ENCODE assay signal across 11 cellular contexts in genomic region chr1:119279441-119280415, GRCh38.
DNase-seq lines count a peak whose midpoint lies in the region; ATAC-seq and TF ChIP-seq lines count a peak whose summit lies in the region.
"Had no signal": no experiment of that assay in that cellular context is flagged by ENCODE, and none has a peak within 500 bp of the region (broad histone marks: within the 10 kb centered on the region; RNA-seq: fewer than 3 reads in every experiment).

No MANE protein-coding gene starts in this region.

- H3K4me1 Mint-ChIP-seq in naive thymus-derived CD4-positive, alpha-beta T cell, result peaks cover 0 to 2% (median 0%) of the 10 kb centered on the region in 7 donors

- no peak overlapping the region for H3K27ac Mint-ChIP-seq in naive thymus-derived CD4-positive, alpha-beta T cell
- H3K27ac Mint-ChIP-seq: activated naive CD8-positive, alpha-beta T cell; stimulated activated naive CD8-positive, alpha-beta T cell treated with anti-CD3 and anti-CD28 coated beads, Interleukin-15, Interleukin-2, amounts not matched to agents 100 ng/mL and 50 ng/mL, for 24 hours had no signal

- TF ChIP-seq POLR2A in HCT116 (IDR thresholded peaks at IDR 0.05; ENCODE audit: borderline replicate concordance, extremely low read depth, insufficient read depth, insufficient read length), result no peak

- H3K9me3 ChIP-seq in HCT116 (ENCODE audit: control insufficient read depth in 1 of 2, insufficient read depth in 1 of 2, low read depth in 1 of 2, low read length in 2 of 2), result no peaks in the 10 kb centered on the region
- no peaks in the 10 kb centered on the region for H3K9me3 ChIP-seq in naive thymus-derived CD4-positive, alpha-beta T cell (ENCODE audit: control insufficient read depth in 2 of 3, low read length in 3 of 3)

- intact Hi-C loops in HCT116 (cut with micrococcal nuclease), result loop anchor here (2.0 to 5.0 kb wide), 3 partner anchors 137 to 1202 kb away; partner anchors contain the start of gene WARS2
- intact Hi-C loops in naive thymus-derived CD4-positive, alpha-beta T cell (cut with micrococcal nuclease), result no loop called here

- no peaks in the 10 kb centered on the region for H3K36me3 Mint-ChIP-seq in naive thymus-derived CD4-positive, alpha-beta T cell
- H3K36me3 Mint-ChIP-seq: activated naive CD8-positive, alpha-beta T cell had no signal

- no peak for TF ChIP-seq CTCF in HCT116 (IDR thresholded peaks at IDR 0.05 in 2 of 3, conservative IDR thresholded peaks at IDR 0.05 in 1 of 3; ENCODE audit: borderline replicate concordance in 1 of 3, insufficient read depth in 1 of 3, low read depth in 2 of 3, low read length in 2 of 3)

- BruUV-seq in HCT116 (replicated peaks; lab: Mats Ljungman, UMichigan), result no TSS peak

- peaks cover 10 to 20% of the 10 kb centered on the region in 2 experiments for H3K4me1 ChIP-seq in HCT116 (ENCODE audit: control insufficient read depth in 1 of 2, insufficient read depth in 2 of 2, low read length in 2 of 2)
- H3K4me1 ChIP-seq in naive thymus-derived CD4-positive, alpha-beta T cell (ENCODE audit: control insufficient read depth in 2 of 2, insufficient read depth in 2 of 2, low read length in 2 of 2), result no peaks in the 10 kb centered on the region

- H3K4me2 ChIP-seq in HCT116 (ENCODE audit: low read length), result peak overlapping the region; percentile 73

- H3K27me3 Mint-ChIP-seq in naive thymus-derived CD4-positive, alpha-beta T cell, result peaks cover 3 to 20% (median 5%) of the 10 kb centered on the region in 5 donors
- H3K27me3 Mint-ChIP-seq: activated naive CD8-positive, alpha-beta T cell had no signal

- no peak overlapping the region for H3K4me3 Mint-ChIP-seq in naive thymus-derived CD4-positive, alpha-beta T cell
- H3K4me3 Mint-ChIP-seq: activated naive CD8-positive, alpha-beta T cell; stimulated activated naive CD8-positive, alpha-beta T cell treated with anti-CD3 and anti-CD28 coated beads, Interleukin-15, Interleukin-2, amounts not matched to agents 100 ng/mL and 50 ng/mL, for 24 hours had no signal

- POLR2A ChIA-PET in HCT116 (lab: Charles Lee), result no interaction called here
- POLR2A ChIA-PET in naive thymus-derived CD4-positive, alpha-beta T cell (lab: Charles Lee), result no interaction called here

- no peak overlapping the region for H2AFZ ChIP-seq in HCT116 (ENCODE audit: low read depth, low read length, poor library complexity, severe bottlenecking)

- ATAC-seq in HCT116 (peak; percentile 94), SK-N-SH treated with all-trans-retinoic acid at 6 μM for 48 hours (peak; percentile 95), HG02588 (IDR thresholded peaks at IDR 0.05; ENCODE audit: unreplicated experiment) (no peak)
- ATAC-seq in naive thymus-derived CD4-positive, alpha-beta T cell, result no peak

- H3K36me3 ChIP-seq in HCT116 (ENCODE audit: control insufficient read depth in 1 of 2, insufficient read depth in 2 of 2, low read length in 2 of 2), result no peaks in the 10 kb centered on the region
- H3K36me3 ChIP-seq in naive thymus-derived CD4-positive, alpha-beta T cell (ENCODE audit: control insufficient read depth in 2 of 3, insufficient read depth in 3 of 3, low read length in 3 of 3), result no peaks in the 10 kb centered on the region

- no peaks in the 10 kb centered on the region for H3K9me2 ChIP-seq in HCT116 (ENCODE audit: insufficient read depth)

- peak; percentile 71 for DNase-seq in HCT116 (ENCODE audit: low read depth, low spot score)
- DNase-seq in fibroblast of the conjunctiva (ENCODE audit: low read depth), result peak; percentile 63
- peak; percentile 83 for DNase-seq in renal cortical epithelial cell (ENCODE audit: low read depth)
- no peak for DNase-seq in NCI-H1436 (lab: John Stamatoyannopoulos, UW)
- DNase-seq in pons (ENCODE audit: low spot score), result no peak
- DNase-seq in naive thymus-derived CD4-positive, alpha-beta T cell, result no peak
- DNase-seq: NCI-H2107 had no signal

- no peaks in the 10 kb centered on the region for H3K79me2 ChIP-seq in HCT116 (ENCODE audit: insufficient read depth, low read length)

- H3K27ac ChIP-seq in HCT116 (ENCODE audit: low read depth, low read length), result no peak overlapping the region
- no peak overlapping the region for H3K27ac ChIP-seq in naive thymus-derived CD4-positive, alpha-beta T cell (ENCODE audit: low read depth, low read length)

- CTCF ChIA-PET in HCT116 (lab: Charles Lee), result no interaction called here
- CTCF ChIA-PET in naive thymus-derived CD4-positive, alpha-beta T cell (lab: Charles Lee), result no interaction called here

- TF ChIP-seq RAD21 in HCT116 (IDR thresholded peaks at IDR 0.05; ENCODE audit: low read depth), result no peak

- RAD21 ChIA-PET in HCT116 (lab: Charles Lee; ENCODE audit: low non-redundant PET in 1 of 2, low total read pairs in 2 of 2, uncharacterized antibody in 2 of 2, unreplicated experiment in 2 of 2), result no interaction called here

- H3K9ac ChIP-seq in HCT116 (ENCODE audit: low read length), result no peak overlapping the region

- H3K9me3 Mint-ChIP-seq in naive thymus-derived CD4-positive, alpha-beta T cell, result no peaks in the 10 kb centered on the region
- H3K9me3 Mint-ChIP-seq: stimulated activated naive CD8-positive, alpha-beta T cell treated with anti-CD3 and anti-CD28 coated beads, Interleukin-15, Interleukin-2, amounts not matched to agents 100 ng/mL and 50 ng/mL, for 24 hours had no signal

- peak overlapping the region in 1 of 2 experiments; percentile 28; a peak in 2 of 4 replicates for H3K4me3 ChIP-seq in HCT116 (replicated peaks in 1 of 2; ENCODE audit: low read depth in 1 of 2, low read length in 2 of 2)
- H3K4me3 ChIP-seq in naive thymus-derived CD4-positive, alpha-beta T cell (ENCODE audit: low read length), result no peak overlapping the region

- H3K27me3 ChIP-seq in HCT116 (ENCODE audit: insufficient read depth, low read length), result peaks cover 11% of the 10 kb centered on the region; the same call in 1 of the 2 replicates
- no peaks in the 10 kb centered on the region for H3K27me3 ChIP-seq in naive thymus-derived CD4-positive, alpha-beta T cell (ENCODE audit: control insufficient read depth in 2 of 2, insufficient read depth in 2 of 2, low read length in 2 of 2)

- H4K20me1 ChIP-seq in HCT116 (ENCODE audit: insufficient read depth), result no peaks in the 10 kb centered on the region

TF ChIP-seq in HCT116, 20 proteins besides CTCF, POLR2A, EP300 and RAD21 (continues in another document):
- peak; percentile 59; the same call in 1 of the 2 replicates for TF ChIP-seq SRF (IDR thresholded peaks at IDR 0.05; ENCODE audit: low read depth)
- no peak for TF ChIP-seq ZNF274 (IDR thresholded peaks at IDR 0.05; ENCODE audit: low read depth, low read length)
- TF ChIP-seq EZH2phosphoT487 (IDR thresholded peaks at IDR 0.05; ENCODE audit: borderline replicate concordance), result no peak
- TF ChIP-seq, protein P1, sequence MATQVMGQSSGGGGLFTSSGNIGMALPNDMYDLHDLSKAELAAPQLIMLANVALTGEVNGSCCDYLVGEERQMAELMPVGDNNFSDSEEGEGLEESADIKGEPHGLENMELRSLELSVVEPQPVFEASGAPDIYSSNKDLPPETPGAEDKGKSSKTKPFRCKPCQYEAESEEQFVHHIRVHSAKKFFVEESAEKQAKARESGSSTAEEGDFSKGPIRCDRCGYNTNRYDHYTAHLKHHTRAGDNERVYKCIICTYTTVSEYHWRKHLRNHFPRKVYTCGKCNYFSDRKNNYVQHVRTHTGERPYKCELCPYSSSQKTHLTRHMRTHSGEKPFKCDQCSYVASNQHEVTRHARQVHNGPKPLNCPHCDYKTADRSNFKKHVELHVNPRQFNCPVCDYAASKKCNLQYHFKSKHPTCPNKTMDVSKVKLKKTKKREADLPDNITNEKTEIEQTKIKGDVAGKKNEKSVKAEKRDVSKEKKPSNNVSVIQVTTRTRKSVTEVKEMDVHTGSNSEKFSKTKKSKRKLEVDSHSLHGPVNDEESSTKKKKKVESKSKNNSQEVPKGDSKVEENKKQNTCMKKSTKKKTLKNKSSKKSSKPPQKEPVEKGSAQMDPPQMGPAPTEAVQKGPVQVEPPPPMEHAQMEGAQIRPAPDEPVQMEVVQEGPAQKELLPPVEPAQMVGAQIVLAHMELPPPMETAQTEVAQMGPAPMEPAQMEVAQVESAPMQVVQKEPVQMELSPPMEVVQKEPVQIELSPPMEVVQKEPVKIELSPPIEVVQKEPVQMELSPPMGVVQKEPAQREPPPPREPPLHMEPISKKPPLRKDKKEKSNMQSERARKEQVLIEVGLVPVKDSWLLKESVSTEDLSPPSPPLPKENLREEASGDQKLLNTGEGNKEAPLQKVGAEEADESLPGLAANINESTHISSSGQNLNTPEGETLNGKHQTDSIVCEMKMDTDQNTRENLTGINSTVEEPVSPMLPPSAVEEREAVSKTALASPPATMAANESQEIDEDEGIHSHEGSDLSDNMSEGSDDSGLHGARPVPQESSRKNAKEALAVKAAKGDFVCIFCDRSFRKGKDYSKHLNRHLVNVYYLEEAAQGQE (IDR thresholded peaks at IDR 0.05; ENCODE audit: low read depth), result no peak

TF ChIP-seq in SK-N-SH treated with all-trans-retinoic acid at 6 μM for 48 hours, 23 proteins besides CTCF, POLR2A, EP300 and RAD21:
- TF ChIP-seq GLIS3 (CRISPR knock-in tag; IDR thresholded peaks at IDR 0.05) (no peak), TOX (CRISPR knock-in tag; IDR thresholded peaks at IDR 0.05; ENCODE audit: borderline replicate concordance) (peak; percentile 42; the same call in 1 of the 2 replicates), CSDC2 (CRISPR knock-in tag; IDR thresholded peaks at IDR 0.05) (no peak), ZNF565 (CRISPR knock-in tag; conservative IDR thresholded peaks at IDR 0.05; ENCODE audit: low read depth) (no peak), ISL1 (CRISPR knock-in tag; IDR thresholded peaks at IDR 0.05) (peak; percentile 38; the same call in 1 of the 2 replicates), ZNF70 (CRISPR knock-in tag; IDR thresholded peaks at IDR 0.05) (0 out of 2 replicates have a peak, but pooled peaks have one; percentile 48)

Comparison
In these comparisons a context has a peak if more than half of its experiments do, and no peak if none do; other contexts are left out.
1. ATAC-seq: peak in HCT116 (single experiment) and SK-N-SH treated with all-trans-retinoic acid at 6 μM for 48 hours (single experiment); none in HG02588 (single experiment) and naive thymus-derived CD4-positive, alpha-beta T cell (single experiment).
2. DNase-seq: peak in HCT116 (single experiment), fibroblast of the conjunctiva (single experiment) and renal cortical epithelial cell (single experiment); none in NCI-H1436 (single experiment), pons (single experiment) and naive thymus-derived CD4-positive, alpha-beta T cell (0 of 9).